In the genomic region with DNA sequence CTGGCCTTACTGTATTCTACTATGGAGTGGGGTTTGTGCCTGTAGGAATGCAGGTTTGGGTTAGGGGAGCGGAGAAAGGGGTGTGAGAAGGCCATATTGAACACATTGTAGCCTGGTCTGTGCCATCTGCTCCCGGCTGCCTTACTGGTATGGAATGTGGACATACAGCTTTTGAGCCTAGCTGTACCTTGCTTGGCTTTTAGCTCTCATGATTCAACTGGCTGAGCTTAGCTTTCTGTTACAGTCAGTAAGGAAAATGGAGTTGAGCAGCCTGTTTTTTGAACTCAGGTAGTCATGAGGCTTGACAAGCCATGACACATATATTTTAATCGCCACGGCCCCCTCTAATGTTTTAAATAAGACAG, we compare ENCODE assay signal across 15 cellular contexts. TPM values are rescaled to one million over a fixed set of nuclear protein-coding genes. Genes with fewer than 3 reads are reported as not detected.
A peak's percentile ranks its signal among the peaks of the same experiment; 100 is the strongest.
DNase-seq lines count a peak whose midpoint lies in the region; ATAC-seq and TF ChIP-seq lines count a peak whose summit lies in the region.
"Had no signal": no experiment of that assay in that cellular context is flagged by ENCODE, and none has a peak within 500 bp of the region (broad histone marks: within the 10 kb centered on the region; RNA-seq: fewer than 3 reads in every experiment).

No MANE protein-coding gene starts in this region.

- DNase-seq in ELF-1 (ENCODE audit: low read depth, low spot score) = peak; percentile 50
- DNase-seq in SK-N-MC (ENCODE audit: low read depth, low spot score) = no peak
- DNase-seq in immature natural killer cell = no peak
- DNase-seq in retinal pigment epithelial cell (ENCODE audit: low read depth) = peak; percentile 72
- no peak for DNase-seq in OCI-M2 (lab: John Stamatoyannopoulos, UW; ENCODE audit: unreplicated experiment)
- no peak for DNase-seq in GDM1 (lab: John Stamatoyannopoulos, UW)
- DNase-seq in activated CD4-positive, CD25-positive, alpha-beta regulatory T cell treated with anti-CD3 and anti-CD28 coated beads, Interleukin-2, amount 50 U/mL, for 72 hours = no peak
- DNase-seq: activated T-cell treated with anti-CD3 and anti-CD28 coated beads, Interleukin-2, amount 50 U/mL, for 48 hours; naive B cell; NCI-H1436; stimulated activated CD4-positive, alpha-beta T cell treated with anti-CD3 and anti-CD28 coated beads, Interleukin-1b, Interleukin-23, amount 100 ng/mL, for 48 hours had no signal

- peak overlapping the region; percentile 74 for H3K27ac ChIP-seq in SK-N-MC
- H3K27ac ChIP-seq: gastroesophageal sphincter had no signal

- H3K4me3 Mint-ChIP-seq in immature natural killer cell = no peak overlapping the region
- H3K4me3 Mint-ChIP-seq: naive B cell; stimulated activated naive CD8-positive, alpha-beta T cell treated with anti-CD3 and anti-CD28 coated beads, Interleukin-15, Interleukin-2, amounts not matched to agents 100 ng/mL and 50 ng/mL, for 24 hours had no signal

- no peak for TF ChIP-seq CTCF in retinal pigment epithelial cell (conservative IDR thresholded peaks at IDR 0.05; ENCODE audit: low read depth, low read length)

- no peak for ATAC-seq in HG03442 (IDR thresholded peaks at IDR 0.05; ENCODE audit: unreplicated experiment)
- ATAC-seq: gastroesophageal sphincter, GM12878 had no signal

- H3K36me3 Mint-ChIP-seq in immature natural killer cell = no peaks in the 10 kb centered on the region

- no peaks in the 10 kb centered on the region for H3K9me3 ChIP-seq in SK-N-MC (ENCODE audit: low read depth, low read length)
- H3K9me3 ChIP-seq: gastroesophageal sphincter had no signal

- H3K27me3 Mint-ChIP-seq in immature natural killer cell (ENCODE audit: low read depth in 3 of 3) = peaks cover 0 to 2% (median 0%) of the 10 kb centered on the region in 3 donors
- H3K27me3 Mint-ChIP-seq: naive B cell; stimulated activated naive CD8-positive, alpha-beta T cell treated with anti-CD3 and anti-CD28 coated beads, Interleukin-15, Interleukin-2, amounts not matched to agents 100 ng/mL and 50 ng/mL, for 24 hours had no signal

- peak overlapping the region; percentile 37 for H3K9ac ChIP-seq in SK-N-MC (ENCODE audit: insufficient read length)

- H3K9me3 Mint-ChIP-seq in immature natural killer cell = no peaks in the 10 kb centered on the region
- H3K9me3 Mint-ChIP-seq: naive B cell; stimulated activated naive CD8-positive, alpha-beta T cell treated with anti-CD3 and anti-CD28 coated beads, Interleukin-15, Interleukin-2, amounts not matched to agents 100 ng/mL and 50 ng/mL, for 24 hours had no signal

- H3K4me1 Mint-ChIP-seq in immature natural killer cell = peaks cover 58 to 71% of the 10 kb centered on the region in 2 donors

- H3K27ac Mint-ChIP-seq in immature natural killer cell = peak overlapping the region in 4 of 6 donors; percentile 10 to 75 (median 32)
- H3K27ac Mint-ChIP-seq: stimulated activated naive CD8-positive, alpha-beta T cell treated with anti-CD3 and anti-CD28 coated beads, Interleukin-15, Interleukin-2, amounts not matched to agents 100 ng/mL and 50 ng/mL, for 24 hours had no signal

- no peaks in the 10 kb centered on the region for H3K36me3 ChIP-seq in SK-N-MC (ENCODE audit: insufficient read depth, low read length)
- H3K36me3 ChIP-seq: gastroesophageal sphincter had no signal

- H3K4me3 ChIP-seq in SK-N-MC (no peak overlapping the region), retinal pigment epithelial cell (ENCODE audit: low read length) (no peak overlapping the region)
- H3K4me3 ChIP-seq: gastroesophageal sphincter, GM12878 had no signal

RNA-seq across cellular contexts. Expression of a gene that starts 41.6 kb away (rescaled TPM):
- polyA plus RNA-seq in immature natural killer cell = 1 to 10 TPM; 1.5 to 6.9 (median 2.7) TPM

RNA-seq across cellular contexts. Expression of a gene that starts 51.7 kb away (rescaled TPM):
- 100 to 1,000 TPM in 1 of 3 donors, 10 to 100 TPM in 2; 86.8 to 116 (median 90.3) TPM for polyA plus RNA-seq in immature natural killer cell

Comparison
In these comparisons a context has a peak if more than half of its experiments do, and no peak if none do; other contexts are left out.
1. DNase-seq: peak in ELF-1 (single experiment) and retinal pigment epithelial cell (single experiment); none in SK-N-MC (single experiment), immature natural killer cell (0 of 3), OCI-M2 (single experiment), GDM1 (single experiment) and activated CD4-positive, CD25-positive, alpha-beta regulatory T cell treated with anti-CD3 and anti-CD28 coated beads, Interleukin-2, amount 50 U/mL, for 72 hours (single experiment).